Comparison of ENCODE assay signal across 8 cellular contexts in the genomic region with DNA sequence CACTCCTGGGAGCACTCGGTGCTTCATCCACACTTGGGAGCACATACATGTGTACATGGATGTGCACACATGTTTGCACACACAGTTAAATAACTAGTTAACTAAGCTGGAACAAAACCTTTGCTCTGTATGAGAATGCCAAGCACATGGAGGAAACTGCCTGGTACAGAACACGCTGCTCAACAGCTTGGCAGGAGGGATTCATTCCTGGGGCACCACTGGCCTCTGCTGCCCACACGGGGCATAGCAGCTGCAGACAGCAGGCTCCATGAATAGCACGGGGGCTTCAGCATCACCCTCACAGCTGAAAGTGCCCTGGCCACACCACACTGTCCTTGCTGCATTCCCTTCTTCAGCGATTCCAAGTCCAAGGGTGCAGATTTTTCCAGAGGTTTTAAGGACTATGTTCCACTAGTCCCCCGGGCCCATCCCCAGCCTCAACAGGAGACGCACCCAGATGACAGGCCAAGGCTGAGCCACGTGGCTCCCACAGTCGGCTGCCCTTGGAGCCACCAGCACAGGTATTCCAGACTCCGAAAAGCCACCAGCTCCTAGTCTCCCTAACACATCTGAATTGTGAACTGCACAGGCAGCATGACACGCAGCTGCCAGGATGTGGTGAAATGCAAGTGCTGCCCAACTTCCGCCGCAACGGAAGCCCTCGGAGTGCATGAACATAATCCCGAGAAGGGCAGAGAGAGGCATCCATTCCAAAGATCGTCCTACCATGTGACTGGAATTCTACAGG. TPM values are rescaled to one million over a fixed set of nuclear protein-coding genes. Genes with fewer than 3 reads are reported as not detected.
DNase-seq lines count a peak whose midpoint lies in the region; ATAC-seq, FAIRE-seq and TF ChIP-seq lines count a peak whose summit lies in the region.

No MANE protein-coding gene starts in this region.

- TF ChIP-seq EP300 in A549 (IDR thresholded peaks at IDR 0.05) (no peak), esophagus muscularis mucosa (IDR thresholded peaks at IDR 0.05) (no peak)

- CTCF ChIA-PET in A549 (lab: Yijun Ruan, JAX) = interaction anchor here (0.6 to 3.1 kb wide), 10 partner anchors 15 to 465 kb away, joined by 3 to 22 read pairs (median 3); no protein-coding TSS in a partner anchor
- CTCF ChIA-PET in activated CD8-positive, alpha-beta T cell treated with anti-CD3 and anti-CD28 coated beads for 36 hours (lab: Charles Lee) = interaction anchor here (0.8 to 1.1 kb wide), 3 partner anchors 58 to 230 kb away, joined by 3 to 4 read pairs (median 3); no protein-coding TSS in a partner anchor

- TF ChIP-seq RAD21 in A549 (conservative IDR thresholded peaks at IDR 0.05 in 1 of 2, IDR thresholded peaks at IDR 0.05 in 1 of 2) = peak; percentile 51 to 72

- ATAC-seq in A549 (peak; percentile 81 to 88), naive B cell (ENCODE audit: low read depth in 2 of 2) (peak; percentile 74 to 77), GM19467 (IDR thresholded peaks at IDR 0.05; ENCODE audit: unreplicated experiment) (no peak), GM21619 (IDR thresholded peaks at IDR 0.05; ENCODE audit: unreplicated experiment) (no peak)
- peak; percentile 80 for ATAC-seq in activated CD8-positive, alpha-beta T cell treated with anti-CD3 and anti-CD28 coated beads for 36 hours

- no peak overlapping the region for H3K4me3 Mint-ChIP-seq in activated CD8-positive, alpha-beta T cell treated with anti-CD3 and anti-CD28 coated beads for 36 hours
- no peak overlapping the region for H3K4me3 Mint-ChIP-seq in naive B cell

- TF ChIP-seq POLR2A in A549 (IDR thresholded peaks at IDR 0.05; ENCODE audit: low read length) (no peak), esophagus muscularis mucosa (IDR thresholded peaks at IDR 0.05; ENCODE audit: low read depth) (no peak)

- H3K4me2 ChIP-seq in A549 = no peak overlapping the region

- H3K4me3 ChIP-seq in A549 (no peak overlapping the region), GM06990 (replicated peaks; ENCODE audit: low read depth, low read length) (no peak overlapping the region), esophagus muscularis mucosa (no peak overlapping the region)

- H3K9me3 ChIP-seq in A549 = no peaks in the 10 kb centered on the region
- H3K9me3 ChIP-seq in esophagus muscularis mucosa = no peaks in the 10 kb centered on the region

- FAIRE-seq in A549 (lab: Jason Lieb, UNC) = no peak

- H3K36me3 Mint-ChIP-seq in activated CD8-positive, alpha-beta T cell treated with anti-CD3 and anti-CD28 coated beads for 36 hours (ENCODE audit: low read depth) = peaks cover 9% of the 10 kb centered on the region
- peaks cover 0 to 5% of the 10 kb centered on the region in 2 donors for H3K36me3 Mint-ChIP-seq in naive B cell

- H3K4me1 ChIP-seq in A549 (peaks cover 2% of the 10 kb centered on the region; the same call in 2 of the 3 replicates), esophagus muscularis mucosa (no peaks in the 10 kb centered on the region)

- H3K27ac Mint-ChIP-seq in activated CD8-positive, alpha-beta T cell treated with anti-CD3 and anti-CD28 coated beads for 36 hours = no peak overlapping the region
- H3K27ac Mint-ChIP-seq in naive B cell = no peak overlapping the region

- peaks cover 3% of the 10 kb centered on the region for H3K4me1 Mint-ChIP-seq in activated CD8-positive, alpha-beta T cell treated with anti-CD3 and anti-CD28 coated beads for 36 hours (ENCODE audit: low read depth)
- peaks cover 13 to 18% (median 15%) of the 10 kb centered on the region in 3 donors for H3K4me1 Mint-ChIP-seq in naive B cell

- H3K36me3 ChIP-seq in GM06990 (ENCODE audit: control insufficient read depth, insufficient read depth, low read length) (peaks cover 1% of the 10 kb centered on the region; the same call in 1 of the 2 replicates), esophagus muscularis mucosa (peaks cover 0 to 45% (median 25%) of the 10 kb centered on the region in 4 donors)

- WGBS in A549 (ENCODE audit: missing lambda C conversion rate) = 75% methylated on average over 14 of the region's 17 CpGs
- WGBS in esophagus muscularis mucosa = 88% methylated on average over 8 of the region's 17 CpGs

- H3K9me3 Mint-ChIP-seq in activated CD8-positive, alpha-beta T cell treated with anti-CD3 and anti-CD28 coated beads for 36 hours = peaks cover 2% of the 10 kb centered on the region
- H3K9me3 Mint-ChIP-seq in naive B cell = peaks cover 0 to 2% (median 0%) of the 10 kb centered on the region in 7 donors

- DNase-seq in A549 (ENCODE audit: low read depth in 1 of 2, low spot score in 1 of 2) (peak in 1 of 2 experiments; percentile 46), GM06990 (ENCODE audit: extremely low read depth, insufficient read length) (no peak), NCI-H2171 treated with DMSO at 0.1 percent for 48 hours (lab: John Stamatoyannopoulos, UW) (peak; percentile 69), esophagus muscularis mucosa (ENCODE audit: extremely low spot score) (no peak), naive B cell (peak; percentile 44)
- peak; percentile 57 for DNase-seq in activated CD8-positive, alpha-beta T cell treated with anti-CD3 and anti-CD28 coated beads for 36 hours

- intact Hi-C loops in activated CD8-positive, alpha-beta T cell treated with anti-CD3 and anti-CD28 coated beads for 36 hours (cut with micrococcal nuclease) = no loop called here
- intact Hi-C loops in esophagus muscularis mucosa (cut with DNase I) = no loop called here

- POLR2A ChIA-PET in A549 (lab: Yijun Ruan, JAX) = no interaction called here
- POLR2A ChIA-PET in activated CD8-positive, alpha-beta T cell treated with anti-CD3 and anti-CD28 coated beads for 36 hours (lab: Charles Lee) = interaction anchor here (0.7 kb wide), 1 partner anchor 50 kb away, joined by 3 read pairs; no protein-coding TSS in a partner anchor

- H3K27me3 ChIP-seq in GM06990 (replicated peaks; ENCODE audit: control insufficient read depth, insufficient read depth, low read length) (no peaks in the 10 kb centered on the region), esophagus muscularis mucosa (no peaks in the 10 kb centered on the region)

- no peaks in the 10 kb centered on the region for H3K27me3 Mint-ChIP-seq in activated CD8-positive, alpha-beta T cell treated with anti-CD3 and anti-CD28 coated beads for 36 hours
- no peaks in the 10 kb centered on the region for H3K27me3 Mint-ChIP-seq in naive B cell

- TF ChIP-seq CTCF in A549 (IDR thresholded peaks at IDR 0.05) = peak; percentile 35
- TF ChIP-seq CTCF in GM06990 (IDR thresholded peaks at IDR 0.05; ENCODE audit: insufficient read depth, low read length, poor library complexity, severe bottlenecking) = peak; percentile 65
- TF ChIP-seq CTCF in activated CD8-positive, alpha-beta T cell treated with anti-CD3 and anti-CD28 coated beads for 36 hours (IDR thresholded peaks at IDR 0.05) = peak; percentile 54
- peak; percentile 38 to 60 (median 40) for TF ChIP-seq CTCF in esophagus muscularis mucosa (IDR thresholded peaks at IDR 0.05)

- no peak overlapping the region for H3K27ac ChIP-seq in A549
- no peak overlapping the region for H3K27ac ChIP-seq in esophagus muscularis mucosa (replicated peaks in 1 of 4)

TF ChIP-seq in A549, 52 proteins besides CTCF, POLR2A, EP300 and RAD21:
- TF ChIP-seq RARB (CRISPR knock-in tag; IDR thresholded peaks at IDR 0.05) (no peak), RCOR1 (IDR thresholded peaks at IDR 0.05; ENCODE audit: low read depth, low read length) (no peak), CBX2 (IDR thresholded peaks at IDR 0.05; ENCODE audit: borderline replicate concordance, low read depth) (no peak), SMC3 (IDR thresholded peaks at IDR 0.05) (no peak; the same call in 2 of the 3 replicates)
- TF ChIP-seq, protein P1, sequence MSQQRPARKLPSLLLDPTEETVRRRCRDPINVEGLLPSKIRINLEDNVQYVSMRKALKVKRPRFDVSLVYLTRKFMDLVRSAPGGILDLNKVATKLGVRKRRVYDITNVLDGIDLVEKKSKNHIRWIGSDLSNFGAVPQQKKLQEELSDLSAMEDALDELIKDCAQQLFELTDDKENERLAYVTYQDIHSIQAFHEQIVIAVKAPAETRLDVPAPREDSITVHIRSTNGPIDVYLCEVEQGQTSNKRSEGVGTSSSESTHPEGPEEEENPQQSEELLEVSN (IDR thresholded peaks at IDR 0.05; ENCODE audit: borderline replicate concordance, low read depth) = no peak

RNA-seq across cellular contexts. Expression of a gene that starts 16.9 kb away (rescaled TPM):
- polyA plus RNA-seq in A549 (2011; rRNA removed) = 2.9 and 3.7 TPM in 2 replicates
- polyA plus RNA-seq in A549 (2012; cell fraction: cytosol; rRNA removed) = 6.1 and 7.6 TPM in 2 replicates
- polyA plus RNA-seq in A549 (2012; cell fraction: nucleus; rRNA removed) = 31.0 and 35.1 TPM in 2 replicates
- 4.8 to 5.5 TPM (median 5.1 TPM) in 3 replicates for polyA plus RNA-seq in A549 (2017; fragmentation: RNase III; extraction: RNeasy Plus Mini Kit Qiagen cat#74134 plus additional on column Dnase treatment)
- polyA minus RNA-seq in A549 (2011; rRNA and poly(A)+ RNA removed) = 8.3 and 9.1 TPM in 2 replicates
- total RNA-seq in activated CD8-positive, alpha-beta T cell treated with anti-CD3 and anti-CD28 coated beads for 36 hours = 10 to 100 TPM; 16.5 to 16.8 TPM
- 1 to 10 TPM; 6.5 to 9.1 (median 8.0) TPM for total RNA-seq in esophagus muscularis mucosa
- polyA plus RNA-seq in naive B cell (ENCODE audit: low read depth in 6 of 6) = 1 to 10 TPM in 2 of 6 donors, under 1 TPM in 3, not detected in 1; 0.51 to 1.1 (median 0.68) TPM

Comparison
In these comparisons a context has a peak if more than half of its experiments do, and no peak if none do; other contexts are left out.
1. ATAC-seq: peak in A549 (2 of 2), activated CD8-positive, alpha-beta T cell treated with anti-CD3 and anti-CD28 coated beads for 36 hours (single experiment) and naive B cell (2 of 2); none in GM19467 (single experiment) and GM21619 (single experiment).
2. DNase-seq: peak in NCI-H2171 treated with DMSO at 0.1 percent for 48 hours (single experiment), activated CD8-positive, alpha-beta T cell treated with anti-CD3 and anti-CD28 coated beads for 36 hours (single experiment) and naive B cell (single experiment); none in GM06990 (single experiment) and esophagus muscularis mucosa (single experiment).
3. Peak in every context shown above with its lines, with median percentiles within 50 percentile points of each other: CTCF ChIP-seq.